Comparison of ENCODE assay signal across 24 cellular contexts in genomic region chr9:116100711-116101111, GRCh38. TPM values are rescaled to one million over a fixed set of nuclear protein-coding genes. Genes with fewer than 3 reads are reported as not detected.
DNase-seq lines count a peak whose midpoint lies in the region; ATAC-seq and TF ChIP-seq lines count a peak whose summit lies in the region.
"Had no signal": no experiment of that assay in that cellular context is flagged by ENCODE, and none has a peak within 500 bp of the region (broad histone marks: within the 10 kb centered on the region; RNA-seq: fewer than 3 reads in every experiment).

No MANE protein-coding gene starts in this region.

- H3K4me1 Mint-ChIP-seq in MCF 10A (ENCODE audit: insufficient read depth, unreplicated experiment) = peaks cover 56% of the 10 kb centered on the region
- H3K4me1 Mint-ChIP-seq: brain; naive B cell; stimulated activated naive B cell treated with anti-CD40 and anti-IgM and Interleukin-4, amounts not matched to agents 10 μg/mL and 1 μg/mL and 100 μg/mL, for 72 hours had no signal

- BruUV-seq in MCF 10A (replicated peaks; lab: Mats Ljungman, UMichigan) = no TSS peak

- in situ Hi-C loops in brain microvascular endothelial cell (cut with HindIII; ENCODE audit: low pct_ligation_motif_present, low sequenced_read_pairs) = no loop called here

- no peaks in the 10 kb centered on the region for H3K36me3 Mint-ChIP-seq in MCF 10A (ENCODE audit: insufficient read depth, unreplicated experiment)
- H3K36me3 Mint-ChIP-seq: brain; naive B cell; stimulated activated naive B cell treated with anti-CD40 and anti-IgM and Interleukin-4, amounts not matched to agents 10 μg/mL and 1 μg/mL and 100 μg/mL, for 72 hours had no signal

- H3F3A ChIP-seq in smooth muscle cell (ENCODE audit: low read depth) = peaks cover 14% of the 10 kb centered on the region

- TF ChIP-seq POLR2A in breast epithelium (IDR thresholded peaks at IDR 0.05) (no peak), esophagus muscularis mucosa (IDR thresholded peaks at IDR 0.05; ENCODE audit: low read depth) (no peak), adrenal gland (IDR thresholded peaks at IDR 0.05) (no peak)

- no peak for TF ChIP-seq CTCF in MCF 10A (IDR thresholded peaks at IDR 0.05; ENCODE audit: unreplicated experiment)
- no peak for TF ChIP-seq CTCF in breast epithelium (IDR thresholded peaks at IDR 0.05)
- no peak for TF ChIP-seq CTCF in brain microvascular endothelial cell (IDR thresholded peaks at IDR 0.05; ENCODE audit: low read depth, low read length, missing control alignments)
- no peak for TF ChIP-seq CTCF in foreskin keratinocyte (conservative IDR thresholded peaks at IDR 0.05)
- no peak for TF ChIP-seq CTCF in smooth muscle cell (IDR thresholded peaks at IDR 0.05; ENCODE audit: borderline replicate concordance, insufficient read depth, poor library complexity, severe bottlenecking)
- no peak for TF ChIP-seq CTCF in esophagus muscularis mucosa (IDR thresholded peaks at IDR 0.05)
- no peak for TF ChIP-seq CTCF in adrenal gland (IDR thresholded peaks at IDR 0.05)

- H3K9me3 ChIP-seq in breast epithelium (no peaks in the 10 kb centered on the region), smooth muscle cell (replicated peaks; ENCODE audit: low read depth) (no peaks in the 10 kb centered on the region), esophagus muscularis mucosa (no peaks in the 10 kb centered on the region), adrenal gland (replicated peaks in 1 of 3) (no peaks in the 10 kb centered on the region)
- H3K9me3 ChIP-seq: colonic mucosa, heart right ventricle, suprapubic skin had no signal

- H3K4me1 ChIP-seq in breast epithelium = no peaks in the 10 kb centered on the region
- H3K4me1 ChIP-seq in foreskin keratinocyte = peaks cover 33% of the 10 kb centered on the region
- peaks cover 4% of the 10 kb centered on the region for H3K4me1 ChIP-seq in smooth muscle cell (ENCODE audit: low read depth)
- H3K4me1 ChIP-seq in esophagus muscularis mucosa = no peaks in the 10 kb centered on the region
- no peaks in the 10 kb centered on the region for H3K4me1 ChIP-seq in adrenal gland (replicated peaks in 1 of 2)
- H3K4me1 ChIP-seq: colonic mucosa, heart right ventricle, suprapubic skin had no signal

- H3K27ac ChIP-seq in breast epithelium (no peak overlapping the region), brain microvascular endothelial cell (peak overlapping the region; percentile 90), foreskin keratinocyte (peak overlapping the region; percentile 88), smooth muscle cell (ENCODE audit: low read depth) (peak overlapping the region; percentile 93), esophagus muscularis mucosa (replicated peaks in 1 of 4) (no peak overlapping the region), adrenal gland (no peak overlapping the region)
- H3K27ac ChIP-seq: 22Rv1, colonic mucosa, suprapubic skin had no signal

- H3K27me3 ChIP-seq in breast epithelium (no peaks in the 10 kb centered on the region), brain microvascular endothelial cell (replicated peaks) (no peaks in the 10 kb centered on the region), foreskin keratinocyte (no peaks in the 10 kb centered on the region), smooth muscle cell (ENCODE audit: low read depth) (no peaks in the 10 kb centered on the region), esophagus muscularis mucosa (no peaks in the 10 kb centered on the region), adrenal gland (no peaks in the 10 kb centered on the region)
- H3K27me3 ChIP-seq: colonic mucosa, heart right ventricle, suprapubic skin had no signal

- H3K27me3 Mint-ChIP-seq in MCF 10A (ENCODE audit: insufficient read depth, unreplicated experiment) = no peaks in the 10 kb centered on the region
- H3K27me3 Mint-ChIP-seq: brain; naive B cell; stimulated activated naive B cell treated with anti-CD40 and anti-IgM and Interleukin-4, amounts not matched to agents 10 μg/mL and 1 μg/mL and 100 μg/mL, for 72 hours had no signal

- 20% methylated on average over 3 of the region's 3 CpGs for WGBS in smooth muscle cell (ENCODE audit: low lambda C conversion rate)
- WGBS in esophagus muscularis mucosa = 71% methylated on average over 3 of the region's 3 CpGs
- 49 to 65% (median 55%) methylated on average over 3 of the region's 3 CpGs for WGBS in adrenal gland, 4 donors

- no peaks in the 10 kb centered on the region for H3K36me3 ChIP-seq in breast epithelium
- no peaks in the 10 kb centered on the region for H3K36me3 ChIP-seq in brain microvascular endothelial cell (replicated peaks)
- H3K36me3 ChIP-seq in smooth muscle cell (ENCODE audit: low read depth) = no peaks in the 10 kb centered on the region
- H3K36me3 ChIP-seq in esophagus muscularis mucosa = no peaks in the 10 kb centered on the region
- H3K36me3 ChIP-seq in adrenal gland (replicated peaks in 1 of 2) = no peaks in the 10 kb centered on the region
- H3K36me3 ChIP-seq: colonic mucosa, heart right ventricle, suprapubic skin had no signal

- TF ChIP-seq EP300 in esophagus muscularis mucosa (IDR thresholded peaks at IDR 0.05) = no peak

- no peaks in the 10 kb centered on the region for H3K79me2 ChIP-seq in smooth muscle cell (ENCODE audit: low read depth)

- H3K4me3 Mint-ChIP-seq in MCF 10A (ENCODE audit: unreplicated experiment) = no peak overlapping the region
- H3K4me3 Mint-ChIP-seq: brain; H9; naive B cell; stimulated activated naive B cell treated with anti-CD40 and anti-IgM and Interleukin-4, amounts not matched to agents 10 μg/mL and 1 μg/mL and 100 μg/mL, for 72 hours had no signal

- no peak overlapping the region for H2AFZ ChIP-seq in smooth muscle cell (ENCODE audit: low read depth)

- DNase-seq in MCF 10A (ENCODE audit: unreplicated experiment) = peak; percentile 82
- no peak for DNase-seq in breast epithelium (ENCODE audit: low spot score in 2 of 2)
- peak; percentile 89 for DNase-seq in brain microvascular endothelial cell
- DNase-seq in foreskin keratinocyte = peak; percentile 100
- DNase-seq in smooth muscle cell (lab: John Stamatoyannopoulos, UW; ENCODE audit: unreplicated experiment) = no peak
- DNase-seq in esophagus muscularis mucosa (ENCODE audit: extremely low spot score) = no peak
- DNase-seq in dedifferentiated amniotic fluid mesenchymal stem cell (ENCODE audit: extremely low spot score) = no peak
- DNase-seq in adrenal gland = no peak
- DNase-seq: activated CD4-positive, alpha-beta T cell treated with anti-CD3 and anti-CD28 coated beads for 1 hour; activated gamma-delta T cell; colonic mucosa; H9; heart right ventricle; naive B cell; NCI-H1092 treated with DMSO at 0.1 percent for 48 hours; NK-92 treated with Interleukin-12 subunit alpha and Interleukin-12 subunit beta, amount 100 ng/mL, for 24 hours; occipital lobe; stimulated activated CD4-positive, alpha-beta T cell treated with anti-CD3 and anti-CD28 coated beads, Interleukin-4, amount 100 ng/mL, for 24 hours; stimulated activated naive B cell treated with anti-CD40 and anti-IgM and Interleukin-4, amounts not matched to agents 10 μg/mL and 1 μg/mL and 100 μg/mL, for 72 hours had no signal

- ATAC-seq in foreskin keratinocyte = peak; percentile 89
- ATAC-seq: left lobe of liver; stimulated activated naive B cell treated with anti-CD40 and anti-IgM and Interleukin-4, amounts not matched to agents 10 μg/mL and 1 μg/mL and 100 μg/mL, for 72 hours had no signal

- POLR2A ChIA-PET in MCF 10A (lab: Yijun Ruan, JAX) = interaction anchor here (0.6 to 2.5 kb wide), 8 partner anchors 10 to 1315 kb away, joined by 3 to 20 read pairs (median 4); no protein-coding TSS in a partner anchor

- CTCF ChIA-PET in MCF 10A (lab: Yijun Ruan, JAX) = interaction anchor here (0.5 to 1.6 kb wide), 3 partner anchors 156 to 507 kb away, joined by 3 to 9 read pairs (median 3); no protein-coding TSS in a partner anchor

- intact Hi-C loops in MCF 10A (cut with micrococcal nuclease) = loop anchor here (1.0 kb wide), 1 partner anchor 156 kb away; no protein-coding TSS in a partner anchor
- intact Hi-C loops in breast epithelium (cut with DNase I; ENCODE audit: low total_unique reads) = no loop called here
- intact Hi-C loops in esophagus muscularis mucosa (cut with DNase I) = no loop called here
- intact Hi-C loops in adrenal gland (cut with DNase I) = no loop called here

- H3K27ac Mint-ChIP-seq in MCF 10A (ENCODE audit: low read depth, unreplicated experiment) = peak overlapping the region; percentile 52
- H3K27ac Mint-ChIP-seq: brain; H9; naive B cell; stimulated activated naive B cell treated with anti-CD40 and anti-IgM and Interleukin-4, amounts not matched to agents 10 μg/mL and 1 μg/mL and 100 μg/mL, for 72 hours had no signal

- H4K20me1 ChIP-seq in smooth muscle cell (ENCODE audit: low read depth) = no peaks in the 10 kb centered on the region

- no peak overlapping the region for H3K9ac ChIP-seq in smooth muscle cell (ENCODE audit: low read depth)

- peaks cover 13% of the 10 kb centered on the region for H3K9me3 Mint-ChIP-seq in MCF 10A (ENCODE audit: unreplicated experiment)
- H3K9me3 Mint-ChIP-seq: H9 had no signal

- H3K4me3 ChIP-seq in breast epithelium = no peak overlapping the region
- H3K4me3 ChIP-seq in brain microvascular endothelial cell (ENCODE audit: low read depth, low read length) = no peak overlapping the region
- no peak overlapping the region for H3K4me3 ChIP-seq in smooth muscle cell
- no peak overlapping the region for H3K4me3 ChIP-seq in esophagus muscularis mucosa
- H3K4me3 ChIP-seq in adrenal gland = no peak overlapping the region
- H3K4me3 ChIP-seq: colonic mucosa, heart right ventricle, suprapubic skin had no signal

- peak overlapping the region; percentile 60 for H3K4me2 ChIP-seq in smooth muscle cell

RNA-seq across cellular contexts. Expression of gene PAPPA, which starts 52.9 kb away (rescaled TPM):
- total RNA-seq in MCF 10A (2022) (6.1 and 7.0 TPM in 2 replicates), breast epithelium (1 to 10 TPM; 2.6 to 3.4 (median 3.4) TPM), foreskin keratinocyte (0.25 and 0.44 TPM in 2 replicates), smooth muscle cell (99.2 and 114 TPM in 2 replicates), esophagus muscularis mucosa (1 to 10 TPM; 2.1 to 5.0 (median 3.7) TPM), adrenal gland (10 to 100 TPM in 3 of 8 donors, 1 to 10 TPM in 5; 1.1 to 23.9 (median 8.2) TPM)
- polyA plus RNA-seq in foreskin keratinocyte (0.03 and 0.04 TPM in 2 replicates), smooth muscle cell (27.7 and 31.5 TPM in 2 replicates), adrenal gland (1 to 10 TPM in 2 of 3 donors, under 1 TPM in 1; 0.40 to 4.2 (median 1.1) TPM)
- total RNA-seq: T-helper 1 cell treated with Interleukin-12 subunit alpha and Interleukin-12 subunit beta and Interleukin-4 antibody, amounts not matched to agents 30 ng/mL and 1 ng/mL, for 36 hours had no signal

Comparison
In these comparisons a context has a peak if more than half of its experiments do, and no peak if none do; other contexts are left out.
1. DNase-seq: peak in MCF 10A (single experiment), brain microvascular endothelial cell (single experiment) and foreskin keratinocyte (2 of 2); none in breast epithelium (0 of 2), smooth muscle cell (single experiment), esophagus muscularis mucosa (single experiment), dedifferentiated amniotic fluid mesenchymal stem cell (single experiment) and adrenal gland (0 of 7).
2. H3K27ac ChIP-seq: peak in brain microvascular endothelial cell (single experiment), foreskin keratinocyte (single experiment) and smooth muscle cell (single experiment); none in breast epithelium (0 of 2), esophagus muscularis mucosa (0 of 4) and adrenal gland (0 of 5).